In genomic region chr16:12184419-12184831, GRCh38 we compare ENCODE assay signal across 29 cellular contexts.
A peak's percentile ranks its signal among the peaks of the same experiment; 100 is the strongest.
DNase-seq lines count a peak whose midpoint lies in the region; ATAC-seq and TF ChIP-seq lines count a peak whose summit lies in the region.
"Had no signal": no experiment of that assay in that cellular context is flagged by ENCODE, and none has a peak within 500 bp of the region (broad histone marks: within the 10 kb centered on the region; RNA-seq: fewer than 3 reads in every experiment).

No MANE protein-coding gene starts in this region.

- H3K27me3 ChIP-seq in Panc1 (ENCODE audit: control insufficient read depth, insufficient read depth, low read length) = no peaks in the 10 kb centered on the region
- H3K27me3 ChIP-seq in neural cell (ENCODE audit: insufficient read depth, low read depth, low read length) = no peaks in the 10 kb centered on the region
- H3K27me3 ChIP-seq: heart right ventricle, left lung, tibial artery had no signal

- H3K36me3 ChIP-seq in Panc1 (ENCODE audit: control insufficient read depth, insufficient read depth, low read length) = no peaks in the 10 kb centered on the region
- no peaks in the 10 kb centered on the region for H3K36me3 ChIP-seq in neural cell (ENCODE audit: insufficient read depth, low read length)
- H3K36me3 ChIP-seq: heart right ventricle, left lung, tibial artery had no signal

- no peak overlapping the region for H3K27ac ChIP-seq in Panc1 (ENCODE audit: low read length)
- H3K27ac ChIP-seq in neural cell (ENCODE audit: low read length) = no peak overlapping the region
- H3K27ac ChIP-seq: A549, GM23248, heart right ventricle, HL-60, left lung, PC-9, tibial artery, VCaP had no signal

- no peaks in the 10 kb centered on the region for H3K9me3 ChIP-seq in Panc1 (ENCODE audit: control insufficient read depth, insufficient read depth, low read depth, low read length)
- H3K9me3 ChIP-seq in neural cell (ENCODE audit: low read length) = no peaks in the 10 kb centered on the region
- H3K9me3 ChIP-seq: A549, heart right ventricle, left lung, tibial artery had no signal

- H2AFZ ChIP-seq in neural cell (ENCODE audit: low read depth, low read length) = no peak overlapping the region
- H2AFZ ChIP-seq: GM23248, PC-9 had no signal

- no peaks in the 10 kb centered on the region for H3F3A ChIP-seq in neural cell (ENCODE audit: insufficient read depth, low read length, poor library complexity, severe bottlenecking)

- no peaks in the 10 kb centered on the region for H4K20me1 ChIP-seq in neural cell (ENCODE audit: insufficient read depth)

- H3K9ac ChIP-seq in neural cell (ENCODE audit: low read length) = no peak overlapping the region
- H3K9ac ChIP-seq: GM23248 had no signal

- no peak overlapping the region for H3K4me2 ChIP-seq in neural cell (ENCODE audit: low read length)
- H3K4me2 ChIP-seq: A549, PC-9, smooth muscle cell had no signal

- CTCF ChIA-PET in Panc1 (lab: Charles Lee) = no interaction called here

- no peak for TF ChIP-seq EP300 in neural cell (conservative IDR thresholded peaks at IDR 0.05; ENCODE audit: poor library complexity, severe bottlenecking)

- 0 out of 2 replicates have a peak, but pooled peaks have one; percentile 10 for TF ChIP-seq CTCF in Panc1 (IDR thresholded peaks at IDR 0.05)
- TF ChIP-seq CTCF in neural cell (IDR thresholded peaks at IDR 0.05; ENCODE audit: poor library complexity, severe bottlenecking) = no peak

- no peaks in the 10 kb centered on the region for H3K79me2 ChIP-seq in neural cell (replicated peaks; ENCODE audit: insufficient read depth, low read length)

- no peak for TF ChIP-seq RAD21 in neural cell (conservative IDR thresholded peaks at IDR 0.05)

- no peaks in the 10 kb centered on the region for H3K4me1 ChIP-seq in Panc1 (ENCODE audit: control insufficient read depth, insufficient read depth, low read length)

- DNase-seq in Caki2 (ENCODE audit: low read depth) = peak; percentile 94
- no peak for DNase-seq in Panc1 (ENCODE audit: low read depth, low spot score)
- no peak for DNase-seq in DMS53 treated with DMSO at 0.1 percent for 48 hours (lab: John Stamatoyannopoulos, UW; ENCODE audit: unreplicated experiment)
- DNase-seq in activated T-cell treated with anti-CD3 and anti-CD28 coated beads, Interleukin-2, amount 50 U/mL, for 48 hours = no peak
- no peak for DNase-seq in LoVo (ENCODE audit: low spot score)
- DNase-seq: activated CD4-positive, alpha-beta T cell treated with anti-CD3 and anti-CD28 coated beads for 4 hours; activated naive CD8-positive, alpha-beta T cell treated with anti-CD3 and anti-CD28 coated beads, Interleukin-2, amount 50 U/mL, for 24 hours; activated T-cell treated with anti-CD3 and anti-CD28 coated beads, Interleukin-2, amount 50 U/mL, for 24 hours; CD8-positive, alpha-beta T cell; DMS 273 treated with DMSO at 0.1 percent for 48 hours; GM23248; heart right ventricle; left lung; naive B cell; NCI-H1694; NCI-H510A; PC-9; SHP77 treated with DMSO at 0.1 percent for 48 hours; stimulated activated CD4-positive, alpha-beta T cell treated with anti-CD3 and anti-CD28 coated beads, Interleukin-1b, Interleukin-23, amount 100 ng/mL, for 48 hours; stimulated activated CD8-positive, alpha-beta memory T cell treated with anti-CD3 and anti-CD28 coated beads, Interleukin-4, amount 100 ng/mL, for 48 hours; stimulated activated naive CD8-positive, alpha-beta T cell treated with anti-CD3 and anti-CD28 coated beads, Interleukin-15, amount 100 ng/mL, for 72 hours; tibial artery had no signal

- BruUV-seq in Panc1 (replicated peaks; lab: Mats Ljungman, UMichigan) = no TSS peak

- in situ Hi-C loops in Caki2 (cut with HindIII; ENCODE audit: low pct_unique_long_range_greater_than_20kb, low sequenced_read_pairs) = no loop called here
- in situ Hi-C loops in Panc1 (cut with HindIII; ENCODE audit: low pct_unique_long_range_greater_than_20kb, low sequenced_read_pairs) = no loop called here

- POLR2A ChIA-PET in Panc1 (lab: Charles Lee) = no interaction called here

- no peaks in the 10 kb centered on the region for H3K9me2 ChIP-seq in neural cell (ENCODE audit: insufficient read depth, low read length)

- intact Hi-C loops in Panc1 (cut with micrococcal nuclease; ENCODE audit: unreplicated experiment) = loop anchor here (1.0 kb wide), 1 partner anchor 31 kb away; no protein-coding TSS in a partner anchor

- H3K4me3 ChIP-seq in Panc1 (ENCODE audit: low read depth in 2 of 2, low read length in 2 of 2) (no peak overlapping the region), neural cell (ENCODE audit: low read length) (peak overlapping the region; percentile 10)
- H3K4me3 ChIP-seq: A549, GM23248, heart right ventricle, left lung, PC-9, smooth muscle cell, tibial artery had no signal

- no peak for ATAC-seq in Panc1
- peak; percentile 85 for ATAC-seq in esophagus mucosa
- no peak for ATAC-seq in HG02970 (IDR thresholded peaks at IDR 0.05; ENCODE audit: low FRiP score, unreplicated experiment)
- ATAC-seq: A549; activated naive CD8-positive, alpha-beta T cell treated with anti-CD3 and anti-CD28 coated beads, Interleukin-2, amount 50 U/mL, for 24 hours; CD8-positive, alpha-beta T cell; heart right ventricle; left lung; stimulated activated naive CD8-positive, alpha-beta T cell treated with anti-CD3 and anti-CD28 coated beads, Interleukin-15, amount 100 ng/mL, for 72 hours had no signal

TF ChIP-seq in neural cell, 6 proteins besides CTCF, POLR2A, EP300 and RAD21:
- TF ChIP-seq MXI1 (conservative IDR thresholded peaks at IDR 0.05; ENCODE audit: poor library complexity, severe bottlenecking) (no peak), TAF1 (IDR thresholded peaks at IDR 0.05; ENCODE audit: low read depth) (no peak), POLR2AphosphoS5 (IDR thresholded peaks at IDR 0.05) (no peak), SMC3 (conservative IDR thresholded peaks at IDR 0.05; ENCODE audit: poor library complexity) (no peak), EZH2 (IDR thresholded peaks at IDR 0.05; ENCODE audit: borderline replicate concordance, insufficient read depth, low read length, poor library complexity, severe bottlenecking) (no peak)
